28 cellular contexts compared by ENCODE assay signal in the genomic region with DNA sequence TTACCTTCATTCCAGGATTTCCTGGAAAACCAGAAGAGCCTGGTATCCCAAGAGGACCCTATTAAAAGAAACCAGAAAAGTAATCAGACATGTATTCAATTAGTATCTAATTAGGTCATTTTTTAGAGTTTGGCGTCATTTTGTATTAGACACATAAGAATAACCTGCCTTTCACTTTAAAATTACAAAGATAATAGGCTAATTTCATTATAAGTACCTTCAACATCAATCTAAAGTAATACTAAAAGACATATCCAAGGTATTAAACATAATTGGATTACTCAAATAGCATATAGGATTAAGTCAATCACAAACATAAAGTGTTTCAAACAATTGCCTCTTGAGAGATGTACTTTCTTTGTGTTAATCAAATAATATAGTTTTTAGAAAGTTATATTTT.
"Had no signal": no experiment of that assay in that cellular context is flagged by ENCODE, and none has a peak within 500 bp of the region (broad histone marks: within the 10 kb centered on the region; RNA-seq: fewer than 3 reads in every experiment).

No MANE protein-coding gene starts in this region.

- H3K4me1 ChIP-seq: pancreas, prostate gland, right lobe of liver, thyroid gland, upper lobe of left lung, vagina had no signal

- FAIRE-seq: pancreas, small intestine, urothelium cell line had no signal

- H3K9me3 ChIP-seq: neutrophil, pancreas, prostate gland, right lobe of liver, sigmoid colon, stomach, thoracic aorta, thyroid gland, tibial nerve, upper lobe of left lung, vagina had no signal

- H3K9me3 Mint-ChIP-seq: nephron progenitor cell; neural crest cell; stimulated activated effector memory CD8-positive, alpha-beta T cell treated with anti-CD3 and anti-CD28 coated beads, Interleukin-12 subunit alpha, Interleukin-12 subunit beta, amount 100 ng/mL, for 72 hours; stimulated activated naive B cell treated with anti-CD40 and anti-IgM and Interleukin-4, amounts not matched to agents 10 μg/mL and 1 μg/mL and 100 μg/mL, for 72 hours; stimulated activated naive CD8-positive, alpha-beta T cell treated with anti-CD3 and anti-CD28 coated beads, Interleukin-15, Interleukin-2, amounts not matched to agents 100 ng/mL and 50 ng/mL, for 24 hours had no signal

- DNase-seq: nephron progenitor cell; nucleus accumbens; pancreas; retina; right cardiac atrium; right lobe of liver; sigmoid colon; small intestine; stimulated activated CD4-positive, alpha-beta T cell treated with anti-CD3 and anti-CD28 coated beads, Interleukin-15, amount 100 ng/mL, for 24 hours; stimulated activated CD4-positive, alpha-beta T cell treated with anti-CD3 and anti-CD28 coated beads, Interleukin-2, amount 100 ng/mL, for 24 hours; stimulated activated CD4-positive, alpha-beta T cell treated with anti-CD3 and anti-CD28 coated beads, Interleukin-2, amount 100 ng/mL, for 48 hours; stimulated activated CD4-positive, alpha-beta T cell treated with anti-CD3 and anti-CD28 coated beads, Interleukin-4, amount 100 ng/mL, for 24 hours; stimulated activated naive B cell treated with anti-CD40 and anti-IgM and Interleukin-4, amounts not matched to agents 10 μg/mL and 1 μg/mL and 100 μg/mL, for 72 hours; stimulated activated naive CD4-positive, alpha-beta T cell treated with Interleukin-2 at 50 U/mL for 16 hours; stomach; thyroid gland; trophoblast cell; upper lobe of left lung had no signal

- H3K4me3 ChIP-seq: pancreas, prostate gland, right lobe of liver, sigmoid colon, stomach, thoracic aorta, thyroid gland, tibial nerve, upper lobe of left lung, vagina had no signal

- H3K4me3 Mint-ChIP-seq: natural killer cell treated with Interleukin-12 subunit alpha and Interleukin-12 subunit beta and Interleukin-15 and Interleukin-18, amount 100 ng/mL, for 72 hours; nephron progenitor cell; neural crest cell; stimulated activated effector memory CD8-positive, alpha-beta T cell treated with anti-CD3 and anti-CD28 coated beads, Interleukin-12 subunit alpha, Interleukin-12 subunit beta, amount 100 ng/mL, for 72 hours; stimulated activated naive B cell treated with anti-CD40 and anti-IgM and Interleukin-4, amounts not matched to agents 10 μg/mL and 1 μg/mL and 100 μg/mL, for 72 hours; stimulated activated naive CD8-positive, alpha-beta T cell treated with anti-CD3 and anti-CD28 coated beads, Interleukin-15, Interleukin-2, amounts not matched to agents 100 ng/mL and 50 ng/mL, for 24 hours had no signal

- H3K27ac Mint-ChIP-seq: natural killer cell treated with Interleukin-12 subunit alpha and Interleukin-12 subunit beta and Interleukin-15 and Interleukin-18, amount 100 ng/mL, for 72 hours; nephron progenitor cell; stimulated activated effector memory CD8-positive, alpha-beta T cell treated with anti-CD3 and anti-CD28 coated beads, Interleukin-12 subunit alpha, Interleukin-12 subunit beta, amount 100 ng/mL, for 72 hours; stimulated activated naive B cell treated with anti-CD40 and anti-IgM and Interleukin-4, amounts not matched to agents 10 μg/mL and 1 μg/mL and 100 μg/mL, for 72 hours; stimulated activated naive CD8-positive, alpha-beta T cell treated with anti-CD3 and anti-CD28 coated beads, Interleukin-15, Interleukin-2, amounts not matched to agents 100 ng/mL and 50 ng/mL, for 24 hours had no signal

- H3K4me1 Mint-ChIP-seq: nephron progenitor cell; stimulated activated effector memory CD8-positive, alpha-beta T cell treated with anti-CD3 and anti-CD28 coated beads, Interleukin-12 subunit alpha, Interleukin-12 subunit beta, amount 100 ng/mL, for 72 hours had no signal

- H3K36me3 ChIP-seq: neutrophil, pancreas, prostate gland, right lobe of liver, thyroid gland, upper lobe of left lung had no signal

- H3K36me3 Mint-ChIP-seq: natural killer cell treated with Interleukin-12 subunit alpha and Interleukin-12 subunit beta and Interleukin-15 and Interleukin-18, amount 100 ng/mL, for 72 hours; stimulated activated effector memory CD8-positive, alpha-beta T cell treated with anti-CD3 and anti-CD28 coated beads, Interleukin-12 subunit alpha, Interleukin-12 subunit beta, amount 100 ng/mL, for 72 hours; stimulated activated naive B cell treated with anti-CD40 and anti-IgM and Interleukin-4, amounts not matched to agents 10 μg/mL and 1 μg/mL and 100 μg/mL, for 72 hours had no signal

- H3K27me3 ChIP-seq: neutrophil, pancreas, right lobe of liver, sigmoid colon, stomach, thyroid gland, tibial nerve, upper lobe of left lung, vagina had no signal

- H3K27me3 Mint-ChIP-seq: natural killer cell treated with Interleukin-12 subunit alpha and Interleukin-12 subunit beta and Interleukin-15 and Interleukin-18, amount 100 ng/mL, for 72 hours; stimulated activated naive B cell treated with anti-CD40 and anti-IgM and Interleukin-4, amounts not matched to agents 10 μg/mL and 1 μg/mL and 100 μg/mL, for 72 hours; stimulated activated naive CD8-positive, alpha-beta T cell treated with anti-CD3 and anti-CD28 coated beads, Interleukin-15, Interleukin-2, amounts not matched to agents 100 ng/mL and 50 ng/mL, for 24 hours had no signal

- ATAC-seq: natural killer cell treated with Interleukin-12 subunit alpha and Interleukin-12 subunit beta and Interleukin-15 and Interleukin-18, amount 100 ng/mL, for 72 hours; pancreas; right cardiac atrium; right lobe of liver; stimulated activated effector memory CD8-positive, alpha-beta T cell treated with anti-CD3 and anti-CD28 coated beads, Interleukin-12 subunit alpha, Interleukin-12 subunit beta, amount 100 ng/mL, for 72 hours; stimulated activated naive B cell treated with anti-CD40 and anti-IgM and Interleukin-4, amounts not matched to agents 10 μg/mL and 1 μg/mL and 100 μg/mL, for 72 hours had no signal

- H3K27ac ChIP-seq: neutrophil, pancreas, prostate gland, right lobe of liver, sigmoid colon, stomach, thoracic aorta, thyroid gland, tibial nerve, upper lobe of left lung, vagina had no signal
